ENCODE assay signal across 8 cellular contexts in genomic region chr17:46194393-46195216, GRCh38.
DNase-seq lines count a peak whose midpoint lies in the region; ATAC-seq and TF ChIP-seq lines count a peak whose summit lies in the region.

No MANE protein-coding gene starts in this region.

- TF ChIP-seq CTCF in RWPE2 (IDR thresholded peaks at IDR 0.05; ENCODE audit: poor library complexity, severe bottlenecking) = peak; percentile 92
- peak; percentile 68 for TF ChIP-seq CTCF in astrocyte of the cerebellum (IDR thresholded peaks at IDR 0.05; ENCODE audit: low read depth, low read length, missing control alignments)

- H3K9me3 ChIP-seq in RWPE2 (ENCODE audit: severe bottlenecking) = peaks cover 8% of the 10 kb centered on the region

- peak overlapping the region; percentile 96 for H3K27ac ChIP-seq in RWPE2 (ENCODE audit: poor library complexity, severe bottlenecking)

- ATAC-seq in RWPE2 (ENCODE audit: low read depth) (no peak), HG03378 (IDR thresholded peaks at IDR 0.05; ENCODE audit: unreplicated experiment) (no peak), GM19397 (IDR thresholded peaks at IDR 0.05; ENCODE audit: unreplicated experiment) (no peak)

- peaks cover 22% of the 10 kb centered on the region for H3K4me1 ChIP-seq in RWPE2 (ENCODE audit: insufficient read depth, poor library complexity, severe bottlenecking)

- peak overlapping the region; percentile 60 for H3K4me3 ChIP-seq in RWPE2 (ENCODE audit: severe bottlenecking)
- H3K4me3 ChIP-seq in astrocyte of the cerebellum (ENCODE audit: low read depth, low read length) = peak overlapping the region; percentile 54

- DNase-seq in D341Med (ENCODE audit: low spot score) (peak; percentile 53), HPDE6-E6E7 (ENCODE audit: extremely low spot score) (peak; percentile 54), RWPE2 (ENCODE audit: low spot score) (no peak), astrocyte of the cerebellum (ENCODE audit: low read depth) (no peak), kidney glomerular epithelial cell (lab: John Stamatoyannopoulos, UW) (peak; percentile 75)
- DNase-seq in stimulated activated CD8-positive, alpha-beta memory T cell treated with anti-CD3 and anti-CD28 coated beads, Interleukin-7, amount 100 ng/mL, for 4 hours (ENCODE audit: low read depth in 2 of 2) = peak; percentile 16 to 63

- in situ Hi-C loops in astrocyte of the cerebellum (cut with HindIII; ENCODE audit: low sequenced_read_pairs) = no loop called here

- H3K27me3 ChIP-seq in RWPE2 (ENCODE audit: insufficient read depth, poor library complexity, severe bottlenecking) = no peaks in the 10 kb centered on the region

- peaks cover 3% of the 10 kb centered on the region; the same call in 1 of the 2 replicates for H3K36me3 ChIP-seq in RWPE2 (ENCODE audit: low read depth)

Comparison
In these comparisons a context has a peak if more than half of its experiments do, and no peak if none do; other contexts are left out.
1. DNase-seq: peak in D341Med (single experiment), HPDE6-E6E7 (single experiment), kidney glomerular epithelial cell (single experiment) and stimulated activated CD8-positive, alpha-beta memory T cell treated with anti-CD3 and anti-CD28 coated beads, Interleukin-7, amount 100 ng/mL, for 4 hours (2 of 2); none in RWPE2 (single experiment) and astrocyte of the cerebellum (single experiment).